Comparison of ENCODE assay signal across 8 cellular contexts in genomic region chr6:118565317-118565960, GRCh38. TPM values are rescaled to one million over a fixed set of nuclear protein-coding genes. Genes with fewer than 3 reads are reported as not detected.
A peak's percentile ranks its signal among the peaks of the same experiment; 100 is the strongest.
DNase-seq lines count a peak whose midpoint lies in the region; ATAC-seq and TF ChIP-seq lines count a peak whose summit lies in the region.

No MANE protein-coding gene starts in this region.

- H3K4me3 Mint-ChIP-seq in CD4-positive, alpha-beta memory T cell: peak overlapping the region in 1 of 8 donors; percentile 58
- no peak overlapping the region for H3K4me3 Mint-ChIP-seq in activated T-helper 17 cell treated with anti-CD3 and anti-CD28 coated beads, Interleukin-2, amount 50 U/mL, for 72 hours

- H3K4me1 Mint-ChIP-seq in CD4-positive, alpha-beta memory T cell: peaks cover 20 to 46% (median 27%) of the 10 kb centered on the region in 4 donors
- peaks cover 21% of the 10 kb centered on the region for H3K4me1 Mint-ChIP-seq in activated T-helper 17 cell treated with anti-CD3 and anti-CD28 coated beads, Interleukin-2, amount 50 U/mL, for 72 hours

- peak overlapping the region; percentile 7 to 86 (median 64) for H3K27ac Mint-ChIP-seq in CD4-positive, alpha-beta memory T cell
- peak overlapping the region; percentile 37 for H3K27ac Mint-ChIP-seq in activated T-helper 17 cell treated with anti-CD3 and anti-CD28 coated beads, Interleukin-2, amount 50 U/mL, for 72 hours

- intact Hi-C loops in CD4-positive, alpha-beta memory T cell (cut with micrococcal nuclease): loop anchor here (1.0 to 5.0 kb wide), 10 partner anchors 53 to 545 kb away; partner anchors contain the start of gene ASF1A
- intact Hi-C loops in left lung (cut with DNase I) (no loop called here), sigmoid colon (cut with DNase I) (no loop called here)

- H3K27me3 ChIP-seq in CD4-positive, alpha-beta memory T cell (ENCODE audit: insufficient read depth, low read length): no peaks in the 10 kb centered on the region
- H3K27me3 ChIP-seq in left lung: no peaks in the 10 kb centered on the region
- H3K27me3 ChIP-seq in sigmoid colon: no peaks in the 10 kb centered on the region

- H3K9me3 ChIP-seq in CD4-positive, alpha-beta memory T cell (ENCODE audit: control insufficient read depth in 1 of 2, low read length in 2 of 2): no peaks in the 10 kb centered on the region
- no peaks in the 10 kb centered on the region for H3K9me3 ChIP-seq in left lung
- H3K9me3 ChIP-seq in sigmoid colon: no peaks in the 10 kb centered on the region

- H3K4me1 ChIP-seq in CD4-positive, alpha-beta memory T cell (ENCODE audit: insufficient read depth, low read length): peaks cover 12% of the 10 kb centered on the region
- H3K4me1 ChIP-seq in left lung (no peaks in the 10 kb centered on the region), sigmoid colon (peaks cover 0 to 13% (median 3%) of the 10 kb centered on the region in 4 donors)

- H3K27me3 Mint-ChIP-seq in CD4-positive, alpha-beta memory T cell: no peaks in the 10 kb centered on the region
- H3K27me3 Mint-ChIP-seq in activated T-helper 17 cell treated with anti-CD3 and anti-CD28 coated beads, Interleukin-2, amount 50 U/mL, for 72 hours: no peaks in the 10 kb centered on the region

- peak; percentile 49 to 71 (median 58) for DNase-seq in CD4-positive, alpha-beta memory T cell
- peak; percentile 17 for DNase-seq in NCI-H128 (lab: John Stamatoyannopoulos, UW; ENCODE audit: unreplicated experiment)
- DNase-seq in left lung: no peak
- no peak for DNase-seq in NCI-H187 treated with DMSO at 0.1 percent for 48 hours (lab: John Stamatoyannopoulos, UW)
- no peak for DNase-seq in sigmoid colon

- peak; percentile 11 to 17 for TF ChIP-seq CTCF in left lung (IDR thresholded peaks at IDR 0.05)
- TF ChIP-seq CTCF in sigmoid colon (IDR thresholded peaks at IDR 0.05): peak in 1 of 4 experiments; percentile 9

- TF ChIP-seq POLR2A in GM18505 (IDR thresholded peaks at IDR 0.05; ENCODE audit: borderline replicate concordance, extremely low read depth, insufficient read depth, insufficient read length) (no peak), sigmoid colon (IDR thresholded peaks at IDR 0.05) (no peak)

- no peaks in the 10 kb centered on the region for H3K9me3 Mint-ChIP-seq in CD4-positive, alpha-beta memory T cell
- no peaks in the 10 kb centered on the region for H3K9me3 Mint-ChIP-seq in activated T-helper 17 cell treated with anti-CD3 and anti-CD28 coated beads, Interleukin-2, amount 50 U/mL, for 72 hours

- POLR2A ChIA-PET in CD4-positive, alpha-beta memory T cell (lab: Charles Lee; ENCODE audit: partially characterized antibody): interaction anchor here (0.7 to 1.8 kb wide), 14 partner anchors 10 to 545 kb away, joined by 3 to 13 read pairs (median 4); partner anchors contain the start of genes ASF1A and MCM9

- H3K27ac ChIP-seq in CD4-positive, alpha-beta memory T cell (ENCODE audit: low read depth, low read length): no peak overlapping the region
- H3K27ac ChIP-seq in left lung (no peak overlapping the region), sigmoid colon (no peak overlapping the region)

- CTCF ChIA-PET in CD4-positive, alpha-beta memory T cell (lab: Charles Lee; ENCODE audit: partially characterized antibody): interaction anchor here (0.7 to 3.9 kb wide), 50 partner anchors 8 to 550 kb away, joined by 3 to 50 read pairs (median 5); no protein-coding TSS in a partner anchor

- 51 to 65% methylated on average over 5 of the region's 5 CpGs for WGBS in sigmoid colon, 2 donors

- H3K36me3 ChIP-seq in CD4-positive, alpha-beta memory T cell (ENCODE audit: insufficient read depth, low read length): no peaks in the 10 kb centered on the region
- H3K36me3 ChIP-seq in left lung (peaks cover 0 to 3% of the 10 kb centered on the region in 2 donors), sigmoid colon (peaks cover 0 to 7% (median 0%) of the 10 kb centered on the region in 4 donors)

- ATAC-seq in GM18505 (IDR thresholded peaks at IDR 0.05; ENCODE audit: unreplicated experiment) (peak; percentile 98), HG02763 (IDR thresholded peaks at IDR 0.05; ENCODE audit: unreplicated experiment) (peak; percentile 96), left lung (peak; percentile 82)
- ATAC-seq in activated T-helper 17 cell treated with anti-CD3 and anti-CD28 coated beads, Interleukin-2, amount 50 U/mL, for 72 hours (replicated peaks): peak; percentile 75

- no peak for TF ChIP-seq EP300 in sigmoid colon (IDR thresholded peaks at IDR 0.05)

- no peak overlapping the region for H3K4me3 ChIP-seq in CD4-positive, alpha-beta memory T cell (ENCODE audit: low read length in 2 of 2)
- H3K4me3 ChIP-seq in left lung (no peak overlapping the region), sigmoid colon (no peak overlapping the region)

- peaks cover 19 to 24% of the 10 kb centered on the region in 2 donors for H3K36me3 Mint-ChIP-seq in CD4-positive, alpha-beta memory T cell
- peaks cover 25% of the 10 kb centered on the region for H3K36me3 Mint-ChIP-seq in activated T-helper 17 cell treated with anti-CD3 and anti-CD28 coated beads, Interleukin-2, amount 50 U/mL, for 72 hours (ENCODE audit: low read depth)

RNA-seq across cellular contexts. Expression of gene PLN, which starts 17.3 kb away (rescaled TPM):
- total RNA-seq in CD4-positive, alpha-beta memory T cell: not detected
- polyA plus RNA-seq in CD4-positive, alpha-beta memory T cell: under 1 TPM in 1 of 2 donors, not detected in 1; 0.09 TPM
- under 1 TPM; 0.16 to 0.52 TPM for total RNA-seq in activated T-helper 17 cell treated with anti-CD3 and anti-CD28 coated beads, Interleukin-2, amount 50 U/mL, for 72 hours
- 10 to 100 TPM in 1 of 2 donors, 1 to 10 TPM in 1; 6.4 to 13.3 TPM for total RNA-seq in left lung
- total RNA-seq in sigmoid colon: 100 to 1,000 TPM; 294 to 454 (median 330) TPM
- polyA plus RNA-seq in sigmoid colon: 10 to 100 TPM in 1 of 3 donors, 1 to 10 TPM in 2; 2.3 to 14.6 (median 9.0) TPM

Comparison
In these comparisons a context has a peak if more than half of its experiments do, and no peak if none do; other contexts are left out.
1. DNase-seq: peak in CD4-positive, alpha-beta memory T cell (5 of 5) and NCI-H128 (single experiment); none in left lung (0 of 2), NCI-H187 treated with DMSO at 0.1 percent for 48 hours (single experiment) and sigmoid colon (single experiment).
2. RNA of gene PLN, which starts 17.3 kb away (total RNA-seq): 294 to 454 TPM in sigmoid colon; 6.4 to 13.3 TPM in left lung, 0.16 to 0.52 TPM in activated T-helper 17 cell treated with anti-CD3 and anti-CD28 coated beads, Interleukin-2, amount 50 U/mL, for 72 hours and not detected in CD4-positive, alpha-beta memory T cell; every median in the first group is over 10 times any median in the second.
3. Peak in every context shown above with its lines, with median percentiles within 50 percentile points of each other: ATAC-seq.